9 cellular contexts compared by ENCODE assay signal in genomic region chr19:1409204-1410005, GRCh38. TPM values are rescaled to one million over a fixed set of nuclear protein-coding genes. Genes with fewer than 3 reads are reported as not detected.
A peak's percentile ranks its signal among the peaks of the same experiment; 100 is the strongest.
DNase-seq lines count a peak whose midpoint lies in the region; ATAC-seq and TF ChIP-seq lines count a peak whose summit lies in the region.
"Had no signal": no experiment of that assay in that cellular context is flagged by ENCODE, and none has a peak within 500 bp of the region (broad histone marks: within the 10 kb centered on the region; RNA-seq: fewer than 3 reads in every experiment).

No MANE protein-coding gene starts in this region.

- H3K4me3 ChIP-seq in kidney epithelial cell (ENCODE audit: low read depth, low read length) (peak overlapping the region; percentile 69), suprapubic skin (peak overlapping the region; percentile 100)

- no peak for ATAC-seq in activated naive CD8-positive, alpha-beta T cell treated with anti-CD3 and anti-CD28 coated beads, Interleukin-2, amount 50 U/mL, for 24 hours
- ATAC-seq in HG03469 (IDR thresholded peaks at IDR 0.05; ENCODE audit: unreplicated experiment) = no peak

- no peaks in the 10 kb centered on the region for H3K9me3 ChIP-seq in suprapubic skin

- peak overlapping the region; percentile 97 for H3K27ac Mint-ChIP-seq in T-helper 1 cell treated with Interleukin-12 subunit alpha and Interleukin-12 subunit beta and Interleukin-4 antibody, amounts not matched to agents 30 μg/mL and 1 μg/mL, for 36 hours
- H3K27ac Mint-ChIP-seq in activated naive CD8-positive, alpha-beta T cell treated with anti-CD3 and anti-CD28 coated beads, Interleukin-2, amount 50 U/mL, for 24 hours = peak overlapping the region; percentile 93

- TF ChIP-seq CTCF in kidney epithelial cell (IDR thresholded peaks at IDR 0.05; ENCODE audit: insufficient read depth, low read length, poor library complexity, severe bottlenecking) = no peak
- no peak for TF ChIP-seq CTCF in suprapubic skin (IDR thresholded peaks at IDR 0.05)

- peaks cover 13% of the 10 kb centered on the region for H3K36me3 Mint-ChIP-seq in T-helper 1 cell treated with Interleukin-12 subunit alpha and Interleukin-12 subunit beta and Interleukin-4 antibody, amounts not matched to agents 30 μg/mL and 1 μg/mL, for 36 hours (ENCODE audit: low read depth)
- H3K36me3 Mint-ChIP-seq in activated naive CD8-positive, alpha-beta T cell treated with anti-CD3 and anti-CD28 coated beads, Interleukin-2, amount 50 U/mL, for 24 hours (ENCODE audit: low read depth) = peaks cover 32% of the 10 kb centered on the region

- no peaks in the 10 kb centered on the region for H3K27me3 Mint-ChIP-seq in T-helper 1 cell treated with Interleukin-12 subunit alpha and Interleukin-12 subunit beta and Interleukin-4 antibody, amounts not matched to agents 30 μg/mL and 1 μg/mL, for 36 hours (ENCODE audit: low read depth)
- no peaks in the 10 kb centered on the region for H3K27me3 Mint-ChIP-seq in activated naive CD8-positive, alpha-beta T cell treated with anti-CD3 and anti-CD28 coated beads, Interleukin-2, amount 50 U/mL, for 24 hours

- H3K36me3 ChIP-seq in kidney epithelial cell (ENCODE audit: control insufficient read depth, insufficient read depth, low read length) = peaks cover 1% of the 10 kb centered on the region
- H3K36me3 ChIP-seq in suprapubic skin = peaks cover 11% of the 10 kb centered on the region

- H3K27me3 ChIP-seq in kidney epithelial cell (ENCODE audit: control insufficient read depth, insufficient read depth, low read length) (no peaks in the 10 kb centered on the region), suprapubic skin (no peaks in the 10 kb centered on the region)

- no peak for TF ChIP-seq POLR2A in suprapubic skin (IDR thresholded peaks at IDR 0.05)

- 40% methylated on average over 24 of the region's 33 CpGs for WGBS in suprapubic skin

- DNase-seq in T-helper 1 cell = no peak
- DNase-seq in activated naive CD8-positive, alpha-beta T cell treated with anti-CD3 and anti-CD28 coated beads, Interleukin-2, amount 50 U/mL, for 24 hours = no peak
- DNase-seq in kidney epithelial cell (ENCODE audit: low read depth) = no peak
- DNase-seq in suprapubic skin (ENCODE audit: low spot score in 2 of 2) = no peak
- no peak for DNase-seq in HCEC 1CT
- DNase-seq in HT-29 (ENCODE audit: low spot score) = no peak
- DNase-seq: AML-193 had no signal

- peak overlapping the region; percentile 95 for H3K27ac ChIP-seq in suprapubic skin

- peak overlapping the region; percentile 96 for H3K4me3 Mint-ChIP-seq in T-helper 1 cell treated with Interleukin-12 subunit alpha and Interleukin-12 subunit beta and Interleukin-4 antibody, amounts not matched to agents 30 μg/mL and 1 μg/mL, for 36 hours
- H3K4me3 Mint-ChIP-seq in activated naive CD8-positive, alpha-beta T cell treated with anti-CD3 and anti-CD28 coated beads, Interleukin-2, amount 50 U/mL, for 24 hours = peak overlapping the region; percentile 90

- TF ChIP-seq EP300 in suprapubic skin (IDR thresholded peaks at IDR 0.05) = no peak

- H3K4me1 ChIP-seq in suprapubic skin = peaks cover 72% of the 10 kb centered on the region

- no peaks in the 10 kb centered on the region for H3K9me3 Mint-ChIP-seq in T-helper 1 cell treated with Interleukin-12 subunit alpha and Interleukin-12 subunit beta and Interleukin-4 antibody, amounts not matched to agents 30 μg/mL and 1 μg/mL, for 36 hours
- H3K9me3 Mint-ChIP-seq in activated naive CD8-positive, alpha-beta T cell treated with anti-CD3 and anti-CD28 coated beads, Interleukin-2, amount 50 U/mL, for 24 hours = no peaks in the 10 kb centered on the region

- peaks cover 31% of the 10 kb centered on the region for H3K4me1 Mint-ChIP-seq in T-helper 1 cell treated with Interleukin-12 subunit alpha and Interleukin-12 subunit beta and Interleukin-4 antibody, amounts not matched to agents 30 μg/mL and 1 μg/mL, for 36 hours (ENCODE audit: low read depth)
- peaks cover 63% of the 10 kb centered on the region for H3K4me1 Mint-ChIP-seq in activated naive CD8-positive, alpha-beta T cell treated with anti-CD3 and anti-CD28 coated beads, Interleukin-2, amount 50 U/mL, for 24 hours

RNA-seq across cellular contexts. Expression of gene DAZAP1, which starts 2.0 kb away (rescaled TPM):
- total RNA-seq in kidney epithelial cell (74.5 and 77.0 TPM in 2 replicates), suprapubic skin (10 to 100 TPM; 41.5 to 75.4 (median 49.2) TPM)
- total RNA-seq in HT-29 (2014; rRNA removed; shearing (Covaris generic)) = 223 and 234 TPM in 2 replicates

RNA-seq across cellular contexts. Expression of gene GAMT, which starts 8.1 kb away (rescaled TPM):
- total RNA-seq in kidney epithelial cell (17.5 and 20.3 TPM in 2 replicates), suprapubic skin (10 to 100 TPM; 27.8 to 40.3 (median 34.0) TPM)
- 0.26 and 0.97 TPM in 2 replicates for total RNA-seq in HT-29 (2014; rRNA removed; shearing (Covaris generic))

RNA-seq across cellular contexts. Expression of gene NDUFS7, which starts 25.7 kb away (rescaled TPM):
- total RNA-seq in kidney epithelial cell (165 and 189 TPM in 2 replicates), suprapubic skin (100 to 1,000 TPM in 2 of 4 donors, 10 to 100 TPM in 2; 66.8 to 154 (median 97.5) TPM)
- total RNA-seq in HT-29 (2014; rRNA removed; shearing (Covaris generic)) = 133 and 170 TPM in 2 replicates

RNA-seq across cellular contexts. Expression of gene RPS15, which starts 28.8 kb away (rescaled TPM):
- total RNA-seq in kidney epithelial cell (1,778 and 3,178 TPM in 2 replicates), suprapubic skin (1,000 to 10,000 TPM; 1,802 to 3,909 (median 2,793) TPM)
- total RNA-seq in HT-29 (2014; rRNA removed; shearing (Covaris generic)) = 2,135 and 2,483 TPM in 2 replicates

RNA-seq across cellular contexts. Expression of gene APC2, which starts 40.5 kb away (rescaled TPM):
- total RNA-seq in kidney epithelial cell = not detected in 2 replicates
- total RNA-seq in suprapubic skin = under 1 TPM in 3 of 4 donors, not detected in 1; 0.08 to 0.30 (median 0.26) TPM
- total RNA-seq in HT-29 (2014; rRNA removed; shearing (Covaris generic)) = 0.16 and 0.43 TPM in 2 replicates
